17 cellular contexts compared by ENCODE assay signal in genomic region chr13:56561327-56561726, GRCh38.
DNase-seq lines count a peak whose midpoint lies in the region; ATAC-seq and TF ChIP-seq lines count a peak whose summit lies in the region.
"Had no signal": no experiment of that assay in that cellular context is flagged by ENCODE, and none has a peak within 500 bp of the region (broad histone marks: within the 10 kb centered on the region; RNA-seq: fewer than 3 reads in every experiment).

No MANE protein-coding gene starts in this region.

- no peak overlapping the region for H3K4me2 ChIP-seq in PC-3 (ENCODE audit: low read length)

- H3K9me2 ChIP-seq in PC-3 (replicated peaks; ENCODE audit: low read length) = no peaks in the 10 kb centered on the region

- CTCF ChIA-PET in PC-3 (lab: Charles Lee) = no interaction called here

- H3K4me1 ChIP-seq in PC-3 (ENCODE audit: insufficient read depth, low read length) (no peaks in the 10 kb centered on the region), foreskin keratinocyte (no peaks in the 10 kb centered on the region), ascending aorta (no peaks in the 10 kb centered on the region)
- H3K4me1 ChIP-seq: adrenal gland, esophagus squamous epithelium, suprapubic skin had no signal

- H3K4me3 ChIP-seq in H7 (ENCODE audit: insufficient read depth, low read depth, low read length) (no peak overlapping the region), PC-3 (ENCODE audit: low read length) (no peak overlapping the region), ascending aorta (no peak overlapping the region)
- H3K4me3 ChIP-seq: adrenal gland, esophagus squamous epithelium, MG63, suprapubic skin had no signal

- no peaks in the 10 kb centered on the region for H3F3A ChIP-seq in PC-3 (ENCODE audit: low read length, unreplicated experiment)

- H3K9ac ChIP-seq in PC-3 (ENCODE audit: low read length) = no peak overlapping the region

- H3K36me3 ChIP-seq in H7 (replicated peaks; ENCODE audit: control insufficient read depth, insufficient read depth, low read length) = no peaks in the 10 kb centered on the region
- H3K36me3 ChIP-seq in PC-3 (ENCODE audit: low read depth, low read length) = no peaks in the 10 kb centered on the region
- no peaks in the 10 kb centered on the region for H3K36me3 ChIP-seq in ascending aorta
- H3K36me3 ChIP-seq: adrenal gland, esophagus squamous epithelium, MG63, suprapubic skin had no signal

- H3K9me3 ChIP-seq in PC-3 (ENCODE audit: low read length) (no peaks in the 10 kb centered on the region), ascending aorta (no peaks in the 10 kb centered on the region)
- H3K9me3 ChIP-seq: adrenal gland, esophagus squamous epithelium, MG63, suprapubic skin had no signal

- TF ChIP-seq CTCF in C4-2B (conservative IDR thresholded peaks at IDR 0.05) (peak; percentile 41), PC-3 (conservative IDR thresholded peaks at IDR 0.05; ENCODE audit: low read depth, low read length) (peak; percentile 34; the same call in 1 of the 2 replicates), foreskin keratinocyte (conservative IDR thresholded peaks at IDR 0.05) (peak; percentile 17), ascending aorta (IDR thresholded peaks at IDR 0.05) (no peak)

- DNase-seq in H7 = peak; percentile 2
- DNase-seq in PC-3 = peak; percentile 4
- peak in 1 of 2 donors; percentile 8 for DNase-seq in foreskin keratinocyte
- DNase-seq in superior temporal gyrus (ENCODE audit: extremely low spot score) = no peak
- DNase-seq in ascending aorta (ENCODE audit: low spot score in 2 of 2) = no peak
- DNase-seq: activated CD4-positive, alpha-beta T cell treated with anti-CD3 and anti-CD28 coated beads, Interleukin-2, amount 10 ng/mL, durations not matched to agents 7 days and 5 days; activated T-cell treated with anti-CD3 and anti-CD28 coated beads, Interleukin-2, amount 50 U/mL, for 48 hours; adrenal gland; CD8-positive, alpha-beta memory T cell; esophagus squamous epithelium; MG63; NK-92 treated with Interleukin-12 subunit alpha and Interleukin-12 subunit beta, amount 100 ng/mL, for 24 hours; T-cell had no signal

- intact Hi-C loops in PC-3 (cut with micrococcal nuclease) (no loop called here), ascending aorta (cut with DNase I) (no loop called here)

- peak; percentile 45; the same call in 1 of the 2 replicates for ATAC-seq in PC-3
- no peak for ATAC-seq in foreskin keratinocyte
- ATAC-seq in HG02884 (IDR thresholded peaks at IDR 0.05; ENCODE audit: unreplicated experiment) = no peak
- ATAC-seq: T-cell had no signal

- H3K79me2 ChIP-seq in PC-3 (ENCODE audit: low read length) = no peaks in the 10 kb centered on the region

- H3K27ac ChIP-seq in C4-2B = no peak overlapping the region
- H3K27ac ChIP-seq in PC-3 (ENCODE audit: low read length) = no peak overlapping the region
- H3K27ac ChIP-seq in foreskin keratinocyte = no peak overlapping the region
- no peak overlapping the region for H3K27ac ChIP-seq in ascending aorta
- H3K27ac ChIP-seq: adrenal gland, esophagus squamous epithelium, HL-60, suprapubic skin had no signal

- BruUV-seq in PC-3 (replicated peaks; lab: Mats Ljungman, UMichigan) = no TSS peak

- H3K27me3 ChIP-seq in H7 (ENCODE audit: control insufficient read depth, insufficient read depth, low read length) = no peaks in the 10 kb centered on the region
- H3K27me3 ChIP-seq in PC-3 (ENCODE audit: low read length) = no peaks in the 10 kb centered on the region
- no peaks in the 10 kb centered on the region for H3K27me3 ChIP-seq in foreskin keratinocyte
- no peaks in the 10 kb centered on the region for H3K27me3 ChIP-seq in ascending aorta
- H3K27me3 ChIP-seq: adrenal gland, esophagus squamous epithelium, MG63, suprapubic skin had no signal

- POLR2A ChIA-PET in PC-3 (lab: Charles Lee; ENCODE audit: unreplicated experiment) = no interaction called here

- no peaks in the 10 kb centered on the region for H4K20me1 ChIP-seq in PC-3 (ENCODE audit: low read length)

- H2AFZ ChIP-seq in PC-3 (ENCODE audit: low read length) = no peak overlapping the region

Comparison
In these comparisons a context has a peak if more than half of its experiments do, and no peak if none do; other contexts are left out.
1. CTCF ChIP-seq: peak in C4-2B (single experiment), PC-3 (single experiment) and foreskin keratinocyte (single experiment); none in ascending aorta (0 of 3).
2. DNase-seq: peak in H7 (single experiment) and PC-3 (single experiment); none in superior temporal gyrus (single experiment) and ascending aorta (0 of 2).